14 cellular contexts compared by ENCODE assay signal in the genomic region with DNA sequence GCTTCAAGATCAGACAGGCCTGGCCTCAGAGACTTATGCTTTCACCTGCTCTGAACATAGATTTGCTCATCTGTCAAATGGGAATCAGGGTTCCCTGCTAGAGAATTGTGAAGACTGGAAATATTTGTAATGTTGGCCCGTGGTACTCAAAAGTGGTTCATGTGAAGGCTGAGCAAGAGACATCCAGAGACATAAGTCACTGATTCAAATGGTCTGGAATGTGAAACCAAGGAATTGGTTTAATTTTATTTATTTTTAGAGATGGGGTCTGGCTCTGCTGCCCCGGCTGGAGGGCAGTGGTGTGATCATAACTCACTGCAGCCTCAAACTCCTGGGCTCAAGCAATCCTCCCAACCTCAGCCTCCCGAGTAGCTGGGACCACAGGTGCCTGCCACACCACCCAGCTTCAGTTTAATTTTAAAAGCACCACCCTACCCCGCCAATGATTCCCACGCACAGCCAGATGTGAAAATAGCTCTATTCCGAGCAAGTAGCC.
A peak's percentile ranks its signal among the peaks of the same experiment; 100 is the strongest.
DNase-seq lines count a peak whose midpoint lies in the region; ATAC-seq and TF ChIP-seq lines count a peak whose summit lies in the region.
"Had no signal": no experiment of that assay in that cellular context is flagged by ENCODE, and none has a peak within 500 bp of the region (broad histone marks: within the 10 kb centered on the region; RNA-seq: fewer than 3 reads in every experiment).

No MANE protein-coding gene starts in this region.

- no peak overlapping the region for H3K4me3 Mint-ChIP-seq in T-helper 17 cell
- H3K4me3 Mint-ChIP-seq in neural crest cell: no peak overlapping the region
- H3K4me3 Mint-ChIP-seq in activated CD8-positive, alpha-beta memory T cell treated with anti-CD3 and anti-CD28 coated beads, Interleukin-2, amount 10 ng/mL, durations not matched to agents 7 days and 5 days: no peak overlapping the region

- H3K4me1 Mint-ChIP-seq in T-helper 17 cell (peaks cover 4% of the 10 kb centered on the region), neural crest cell (peaks cover 16% of the 10 kb centered on the region)
- peaks cover 32% of the 10 kb centered on the region for H3K4me1 Mint-ChIP-seq in activated CD8-positive, alpha-beta memory T cell treated with anti-CD3 and anti-CD28 coated beads, Interleukin-2, amount 10 ng/mL, durations not matched to agents 7 days and 5 days

- ATAC-seq in GM21515 (IDR thresholded peaks at IDR 0.05; ENCODE audit: unreplicated experiment): peak; percentile 5
- ATAC-seq in T-helper 17 cell: no peak
- ATAC-seq in HG03097 (IDR thresholded peaks at IDR 0.05; ENCODE audit: low FRiP score, unreplicated experiment): no peak
- ATAC-seq in activated CD8-positive, alpha-beta memory T cell treated with anti-CD3 and anti-CD28 coated beads, Interleukin-2, amount 10 ng/mL, durations not matched to agents 7 days and 5 days: no peak

- H3K27me3 Mint-ChIP-seq in T-helper 17 cell: no peaks in the 10 kb centered on the region
- no peaks in the 10 kb centered on the region for H3K27me3 Mint-ChIP-seq in neural crest cell (ENCODE audit: low read depth)
- no peaks in the 10 kb centered on the region for H3K27me3 Mint-ChIP-seq in activated CD8-positive, alpha-beta memory T cell treated with anti-CD3 and anti-CD28 coated beads, Interleukin-2, amount 10 ng/mL, durations not matched to agents 7 days and 5 days

- TF ChIP-seq POLR2A in testis (IDR thresholded peaks at IDR 0.05): no peak

- H3K27me3 ChIP-seq in testis: no peaks in the 10 kb centered on the region
- H3K27me3 ChIP-seq: SJCRH30, uterus had no signal

- CTCF ChIA-PET in activated CD8-positive, alpha-beta memory T cell treated with anti-CD3 and anti-CD28 coated beads, Interleukin-2, amount 10 ng/mL, durations not matched to agents 7 days and 5 days (lab: Charles Lee): interaction anchor here (0.8 to 1.9 kb wide), 2 partner anchors 15 to 81 kb away, joined by 3 to 5 read pairs; no protein-coding TSS in a partner anchor

- 93 to 96% methylated on average over 6 of the region's 6 CpGs for WGBS in testis, 2 donors

- no peak overlapping the region for H3K27ac ChIP-seq in testis
- peak overlapping the region in 1 of 2 donors; percentile 41 for H3K27ac ChIP-seq in coronary artery
- H3K27ac ChIP-seq: SJCRH30, uterus had no signal

- intact Hi-C loops in testis (cut with DNase I; ENCODE audit: low total_unique reads): no loop called here

- H3K36me3 Mint-ChIP-seq in T-helper 17 cell (ENCODE audit: low read depth) (no peaks in the 10 kb centered on the region), neural crest cell (ENCODE audit: low read depth) (no peaks in the 10 kb centered on the region)
- no peaks in the 10 kb centered on the region for H3K36me3 Mint-ChIP-seq in activated CD8-positive, alpha-beta memory T cell treated with anti-CD3 and anti-CD28 coated beads, Interleukin-2, amount 10 ng/mL, durations not matched to agents 7 days and 5 days

- no peaks in the 10 kb centered on the region for H3K9me3 Mint-ChIP-seq in neural crest cell
- no peaks in the 10 kb centered on the region for H3K9me3 Mint-ChIP-seq in activated CD8-positive, alpha-beta memory T cell treated with anti-CD3 and anti-CD28 coated beads, Interleukin-2, amount 10 ng/mL, durations not matched to agents 7 days and 5 days (ENCODE audit: low read depth)

- H3K9me3 ChIP-seq in T-helper 17 cell (ENCODE audit: control insufficient read depth, low read length, poor library complexity, severe bottlenecking) (no peaks in the 10 kb centered on the region), testis (no peaks in the 10 kb centered on the region)
- H3K9me3 ChIP-seq: SJCRH30, uterus had no signal

- H3K4me3 ChIP-seq in AG10803 (ENCODE audit: low read length) (no peak overlapping the region), testis (no peak overlapping the region), coronary artery (no peak overlapping the region)
- H3K4me3 ChIP-seq: SJCRH30, uterus had no signal

- H3K36me3 ChIP-seq in testis (ENCODE audit: low read depth, missing control alignments): no peaks in the 10 kb centered on the region
- H3K36me3 ChIP-seq: SJCRH30, uterus had no signal

- TF ChIP-seq CTCF in AG10803 (conservative IDR thresholded peaks at IDR 0.05; ENCODE audit: low read length) (no peak), neural crest cell (conservative IDR thresholded peaks at IDR 0.05) (no peak), testis (IDR thresholded peaks at IDR 0.05) (no peak), coronary artery (IDR thresholded peaks at IDR 0.05) (no peak)

- peaks cover 5% of the 10 kb centered on the region for H3K4me1 ChIP-seq in testis
- H3K4me1 ChIP-seq: SJCRH30 had no signal

- H3K27ac Mint-ChIP-seq in T-helper 17 cell (peak overlapping the region; percentile 34), neural crest cell (ENCODE audit: unreplicated experiment) (peak overlapping the region; percentile 81)
- no peak overlapping the region for H3K27ac Mint-ChIP-seq in activated CD8-positive, alpha-beta memory T cell treated with anti-CD3 and anti-CD28 coated beads, Interleukin-2, amount 10 ng/mL, durations not matched to agents 7 days and 5 days

- DNase-seq in AG10803 (ENCODE audit: low read depth) (peak; percentile 58), T-helper 17 cell (no peak), neural crest cell (ENCODE audit: low read depth, low spot score) (no peak), testis (no peak), coronary artery (ENCODE audit: low spot score) (no peak)
- DNase-seq in activated CD8-positive, alpha-beta memory T cell treated with anti-CD3 and anti-CD28 coated beads, Interleukin-2, amount 10 ng/mL, durations not matched to agents 7 days and 5 days: no peak
- DNase-seq: activated CD8-positive, alpha-beta memory T cell treated with anti-CD3 and anti-CD28 coated beads, Interleukin-2, amount 50 U/mL, for 48 hours; cortex of kidney; DMS 273 treated with DMSO at 0.1 percent for 48 hours; MM.1S; SJCRH30; uterus had no signal
